In the genomic region with DNA sequence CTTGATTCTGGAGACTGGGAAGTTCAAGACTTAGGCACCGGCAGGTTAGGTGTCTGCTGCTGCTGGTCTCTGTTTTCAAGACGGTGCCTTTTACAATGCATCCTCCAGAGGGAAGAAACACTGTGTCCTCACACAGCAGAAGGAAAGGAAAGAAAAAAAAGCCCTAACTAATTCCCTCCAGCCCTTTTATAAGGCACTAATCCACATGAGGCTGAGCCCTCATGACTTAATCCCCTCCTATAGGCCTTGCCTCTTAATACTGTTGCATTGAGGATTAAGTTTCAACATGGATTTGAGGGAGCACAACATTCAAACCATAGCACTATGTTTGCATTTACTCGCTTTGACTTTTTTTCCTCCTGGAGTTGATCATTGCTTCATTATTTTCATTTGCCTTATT, we compare ENCODE assay signal across 28 cellular contexts.
"Had no signal": no experiment of that assay in that cellular context is flagged by ENCODE, and none has a peak within 500 bp of the region (broad histone marks: within the 10 kb centered on the region; RNA-seq: fewer than 3 reads in every experiment).

No MANE protein-coding gene starts in this region.

- H3K27ac ChIP-seq: coronary artery, esophagus squamous epithelium, left ventricle myocardium inferior, lower lobe of right lung, neutrophil, pancreas, right lobe of liver, thoracic aorta, tibial nerve, upper lobe of left lung had no signal

- H3K9me3 ChIP-seq: esophagus squamous epithelium, neutrophil, pancreas, right lobe of liver, thoracic aorta, tibial nerve, upper lobe of left lung had no signal

- H3K4me3 ChIP-seq: coronary artery, esophagus squamous epithelium, left ventricle myocardium inferior, lower lobe of right lung, pancreas, right lobe of liver, thoracic aorta, tibial nerve, upper lobe of left lung had no signal

- FAIRE-seq: endometrium, pancreas, small intestine, urothelium cell line had no signal

- DNase-seq: dermis blood vessel endothelial cell; effector memory CD8-positive, alpha-beta T cell; erythroblast; esophagus squamous epithelium; foreskin melanocyte; glutamatergic neuron; hypothalamus; immature natural killer cell; islet precursor cell; kidney glomerular epithelial cell; left colon; left ventricle myocardium inferior; lower lobe of right lung; natural killer cell; pancreas; retina; right lobe of liver; small intestine; stimulated activated CD4-positive, alpha-beta T cell treated with anti-CD3 and anti-CD28 coated beads, Interleukin-15, amount 100 ng/mL, for 24 hours; stimulated activated CD4-positive, alpha-beta T cell treated with anti-CD3 and anti-CD28 coated beads, Interleukin-2, amount 100 ng/mL, for 48 hours; stimulated activated naive B cell treated with anti-CD40 and anti-IgM and Interleukin-4, amounts not matched to agents 10 μg/mL and 1 μg/mL and 100 μg/mL, for 72 hours; upper lobe of left lung had no signal

- H3K27me3 ChIP-seq: esophagus squamous epithelium, neutrophil, pancreas, right lobe of liver, tibial nerve, upper lobe of left lung had no signal

- H3K36me3 ChIP-seq: esophagus squamous epithelium, left ventricle myocardium inferior, lower lobe of right lung, neutrophil, pancreas, right lobe of liver, thoracic aorta, tibial nerve, upper lobe of left lung had no signal

- H3K4me1 ChIP-seq: esophagus squamous epithelium, left ventricle myocardium inferior, lower lobe of right lung, pancreas, right lobe of liver, tibial nerve, upper lobe of left lung had no signal
